In genomic region chr16:75591001-75591852, GRCh38 we compare ENCODE assay signal across 10 cellular contexts. TPM values are rescaled to one million over a fixed set of nuclear protein-coding genes. Genes with fewer than 3 reads are reported as not detected.
DNase-seq lines count a peak whose midpoint lies in the region; ATAC-seq and TF ChIP-seq lines count a peak whose summit lies in the region.
"Had no signal": no experiment of that assay in that cellular context is flagged by ENCODE, and none has a peak within 500 bp of the region (broad histone marks: within the 10 kb centered on the region; RNA-seq: fewer than 3 reads in every experiment).

No MANE protein-coding gene starts in this region.

- WGBS in endodermal cell (ENCODE audit: insufficient coverage in 1 of 2, insufficient read length in 1 of 2), 2 experiments: 79 to 81% methylated on average over 2 to 5 of the region's 6 CpGs

- peak overlapping the region; percentile 59 for H3K27ac ChIP-seq in endodermal cell (ENCODE audit: low read depth, low read length)
- no peak overlapping the region for H3K27ac ChIP-seq in CD4-positive, alpha-beta memory T cell (ENCODE audit: low read depth, low read length)

- H3K4me1 ChIP-seq in endodermal cell (ENCODE audit: control insufficient read depth, insufficient read depth, low read length): peaks cover 10% of the 10 kb centered on the region
- H3K4me1 ChIP-seq in CD4-positive, alpha-beta memory T cell (ENCODE audit: insufficient read depth, low read length): peaks cover 3% of the 10 kb centered on the region

- peak; percentile 21; the same call in 1 of the 2 replicates for TF ChIP-seq CTCF in LNCaP clone FGC (IDR thresholded peaks at IDR 0.05; ENCODE audit: control insufficient read depth, extremely low read depth, insufficient read depth)
- TF ChIP-seq CTCF in endodermal cell (conservative IDR thresholded peaks at IDR 0.05): no peak
- no peak for TF ChIP-seq CTCF in activated CD8-positive, alpha-beta T cell treated with anti-CD3 and anti-CD28 coated beads for 36 hours (IDR thresholded peaks at IDR 0.05)

- H3K36me3 Mint-ChIP-seq in endodermal cell (ENCODE audit: low read depth): peaks cover 14% of the 10 kb centered on the region
- peaks cover 19% of the 10 kb centered on the region in 2 donors for H3K36me3 Mint-ChIP-seq in CD4-positive, alpha-beta memory T cell
- H3K36me3 Mint-ChIP-seq in activated CD8-positive, alpha-beta T cell treated with anti-CD3 and anti-CD28 coated beads for 36 hours (ENCODE audit: low read depth): peaks cover 12% of the 10 kb centered on the region

- H3K4me3 Mint-ChIP-seq in endodermal cell: no peak overlapping the region
- no peak overlapping the region for H3K4me3 Mint-ChIP-seq in CD4-positive, alpha-beta memory T cell
- H3K4me3 Mint-ChIP-seq in activated CD8-positive, alpha-beta T cell treated with anti-CD3 and anti-CD28 coated beads for 36 hours: no peak overlapping the region

- no peaks in the 10 kb centered on the region for H3K9me3 Mint-ChIP-seq in endodermal cell
- no peaks in the 10 kb centered on the region for H3K9me3 Mint-ChIP-seq in CD4-positive, alpha-beta memory T cell
- no peaks in the 10 kb centered on the region for H3K9me3 Mint-ChIP-seq in activated CD8-positive, alpha-beta T cell treated with anti-CD3 and anti-CD28 coated beads for 36 hours

- peak; percentile 53 for DNase-seq in LNCaP clone FGC (ENCODE audit: low read depth)
- DNase-seq in endodermal cell: no peak
- peak; percentile 62 to 85 for DNase-seq in lung microvascular endothelial cell (ENCODE audit: low read depth in 2 of 2)
- DNase-seq in superior temporal gyrus (ENCODE audit: extremely low spot score): peak; percentile 67
- no peak for DNase-seq in NOMO-1 treated with DMSO at 0.1 percent for 48 hours (lab: John Stamatoyannopoulos, UW; ENCODE audit: unreplicated experiment)
- DNase-seq in CD4-positive, alpha-beta memory T cell: no peak
- no peak for DNase-seq in activated CD8-positive, alpha-beta T cell treated with anti-CD3 and anti-CD28 coated beads for 36 hours
- DNase-seq in germinal center (ENCODE audit: low spot score): no peak
- DNase-seq: activated gamma-delta T cell treated with Interleukin-2 at 50 U/mL for 16 hours, SW 1271 had no signal

- no peaks in the 10 kb centered on the region for H3K9me3 ChIP-seq in endodermal cell (ENCODE audit: control insufficient read depth, low read length)
- H3K9me3 ChIP-seq in CD4-positive, alpha-beta memory T cell (ENCODE audit: control insufficient read depth in 1 of 2, low read length in 2 of 2): no peaks in the 10 kb centered on the region

- H3K4me3 ChIP-seq in LNCaP clone FGC (ENCODE audit: low read depth, low read length): no peak overlapping the region
- no peak overlapping the region for H3K4me3 ChIP-seq in endodermal cell (ENCODE audit: low read length)
- H3K4me3 ChIP-seq in CD4-positive, alpha-beta memory T cell (ENCODE audit: low read length in 2 of 2): no peak overlapping the region

- H3K4me1 Mint-ChIP-seq in endodermal cell: peaks cover 26% of the 10 kb centered on the region
- H3K4me1 Mint-ChIP-seq in CD4-positive, alpha-beta memory T cell: peaks cover 0 to 7% (median 4%) of the 10 kb centered on the region in 4 donors
- H3K4me1 Mint-ChIP-seq in activated CD8-positive, alpha-beta T cell treated with anti-CD3 and anti-CD28 coated beads for 36 hours (ENCODE audit: low read depth): peaks cover 14% of the 10 kb centered on the region

- H3K27me3 Mint-ChIP-seq in endodermal cell (ENCODE audit: insufficient read depth): no peaks in the 10 kb centered on the region
- H3K27me3 Mint-ChIP-seq in CD4-positive, alpha-beta memory T cell: no peaks in the 10 kb centered on the region
- H3K27me3 Mint-ChIP-seq in activated CD8-positive, alpha-beta T cell treated with anti-CD3 and anti-CD28 coated beads for 36 hours: no peaks in the 10 kb centered on the region

- CTCF ChIA-PET in CD4-positive, alpha-beta memory T cell (lab: Charles Lee; ENCODE audit: partially characterized antibody): interaction anchor here (0.5 to 1.1 kb wide), 2 partner anchors 10 to 125 kb away, joined by 3 to 5 read pairs; no protein-coding TSS in a partner anchor
- CTCF ChIA-PET in activated CD8-positive, alpha-beta T cell treated with anti-CD3 and anti-CD28 coated beads for 36 hours (lab: Charles Lee): no interaction called here

- POLR2A ChIA-PET in CD4-positive, alpha-beta memory T cell (lab: Charles Lee; ENCODE audit: partially characterized antibody): no interaction called here
- POLR2A ChIA-PET in activated CD8-positive, alpha-beta T cell treated with anti-CD3 and anti-CD28 coated beads for 36 hours (lab: Charles Lee): interaction anchor here (1.5 kb wide), 1 partner anchor 10 kb away, joined by 3 read pairs; no protein-coding TSS in a partner anchor

- peak overlapping the region; percentile 36 for H3K9ac ChIP-seq in endodermal cell (ENCODE audit: extremely low read depth, low read length, poor library complexity, severe bottlenecking)

- H3K27me3 ChIP-seq in endodermal cell (ENCODE audit: control insufficient read depth, insufficient read depth, low read length, poor library complexity, severe bottlenecking): no peaks in the 10 kb centered on the region
- no peaks in the 10 kb centered on the region for H3K27me3 ChIP-seq in CD4-positive, alpha-beta memory T cell (ENCODE audit: insufficient read depth, low read length)

- intact Hi-C loops in CD4-positive, alpha-beta memory T cell (cut with micrococcal nuclease): no loop called here
- intact Hi-C loops in activated CD8-positive, alpha-beta T cell treated with anti-CD3 and anti-CD28 coated beads for 36 hours (cut with micrococcal nuclease): no loop called here

- ATAC-seq in activated CD8-positive, alpha-beta T cell treated with anti-CD3 and anti-CD28 coated beads for 36 hours: no peak

- peak overlapping the region; percentile 93 for H3K27ac Mint-ChIP-seq in endodermal cell
- no peak overlapping the region for H3K27ac Mint-ChIP-seq in CD4-positive, alpha-beta memory T cell
- H3K27ac Mint-ChIP-seq in activated CD8-positive, alpha-beta T cell treated with anti-CD3 and anti-CD28 coated beads for 36 hours: no peak overlapping the region

- peaks cover 9% of the 10 kb centered on the region for H3K36me3 ChIP-seq in endodermal cell (ENCODE audit: control insufficient read depth, insufficient read depth, low read length)
- peaks cover 3% of the 10 kb centered on the region for H3K36me3 ChIP-seq in CD4-positive, alpha-beta memory T cell (ENCODE audit: insufficient read depth, low read length)

RNA-seq across cellular contexts. Expression of gene GABARAPL2, which starts 25.0 kb away (rescaled TPM):
- total RNA-seq in endodermal cell (10 to 100 TPM; 72.8 to 78.5 TPM), lung microvascular endothelial cell (39.7 and 77.0 TPM in 2 replicates)
- 126 TPM for polyA plus RNA-seq in endodermal cell (2013, experiment 1 of 2)
- polyA plus RNA-seq in endodermal cell (2013, experiment 2 of 2): 128 TPM
- total RNA-seq in CD4-positive, alpha-beta memory T cell: 100 to 1,000 TPM in 1 of 2 experiments, 10 to 100 TPM in 1; 91.9 to 100 TPM
- 100 to 1,000 TPM; 277 to 285 TPM for polyA plus RNA-seq in CD4-positive, alpha-beta memory T cell
- total RNA-seq in activated CD8-positive, alpha-beta T cell treated with anti-CD3 and anti-CD28 coated beads for 36 hours: 10 to 100 TPM; 56.3 to 57.4 TPM

RNA-seq across cellular contexts. Expression of gene ADAT1, which starts 31.9 kb away (rescaled TPM):
- total RNA-seq in endodermal cell: 10 to 100 TPM; 50.1 to 54.9 TPM
- polyA plus RNA-seq in endodermal cell (2013, experiment 1 of 2): 43.4 TPM
- polyA plus RNA-seq in endodermal cell (2013, experiment 2 of 2): 41.1 TPM
- 43.2 and 56.9 TPM in 2 replicates for total RNA-seq in lung microvascular endothelial cell
- 10 to 100 TPM; 88.3 to 93.9 TPM for total RNA-seq in CD4-positive, alpha-beta memory T cell
- 10 to 100 TPM; 44.4 to 54.9 TPM for polyA plus RNA-seq in CD4-positive, alpha-beta memory T cell
- 10 to 100 TPM; 41.7 to 43.6 TPM for total RNA-seq in activated CD8-positive, alpha-beta T cell treated with anti-CD3 and anti-CD28 coated beads for 36 hours

RNA-seq across cellular contexts. Expression of gene TMEM231, which starts 35.2 kb away (rescaled TPM):
- total RNA-seq in endodermal cell: 10 to 100 TPM; 11.9 to 15.7 TPM
- 25.0 TPM for polyA plus RNA-seq in endodermal cell (2013, experiment 1 of 2)
- polyA plus RNA-seq in endodermal cell (2013, experiment 2 of 2): 27.1 TPM
- total RNA-seq in lung microvascular endothelial cell: 4.6 and 5.2 TPM in 2 replicates
- total RNA-seq in CD4-positive, alpha-beta memory T cell: 1 to 10 TPM; 2.4 to 2.6 TPM
- polyA plus RNA-seq in CD4-positive, alpha-beta memory T cell: 1 to 10 TPM; 3.0 to 5.4 TPM
- 1 to 10 TPM; 4.9 to 5.1 TPM for total RNA-seq in activated CD8-positive, alpha-beta T cell treated with anti-CD3 and anti-CD28 coated beads for 36 hours

RNA-seq across cellular contexts. Expression of gene CHST5, which starts 55.3 kb away (rescaled TPM):
- 1 to 10 TPM in 1 of 2 donors, under 1 TPM in 1; 0.26 to 1.1 TPM for total RNA-seq in endodermal cell
- 0.78 TPM for polyA plus RNA-seq in endodermal cell (2013, experiment 1 of 2)
- polyA plus RNA-seq in endodermal cell (2013, experiment 2 of 2): 0.87 TPM
- total RNA-seq in lung microvascular endothelial cell: not detected in 2 replicates
- not detected for total RNA-seq in CD4-positive, alpha-beta memory T cell
- polyA plus RNA-seq in CD4-positive, alpha-beta memory T cell: not detected
- total RNA-seq in activated CD8-positive, alpha-beta T cell treated with anti-CD3 and anti-CD28 coated beads for 36 hours: not detected

RNA-seq across cellular contexts. Expression of gene KARS1, which starts 56.2 kb away (rescaled TPM):
- total RNA-seq in endodermal cell: 100 to 1,000 TPM; 141 to 168 TPM
- 148 TPM for polyA plus RNA-seq in endodermal cell (2013, experiment 1 of 2)
- 138 TPM for polyA plus RNA-seq in endodermal cell (2013, experiment 2 of 2)
- 119 and 121 TPM in 2 replicates for total RNA-seq in lung microvascular endothelial cell
- total RNA-seq in CD4-positive, alpha-beta memory T cell: 100 to 1,000 TPM; 120 to 124 TPM
- polyA plus RNA-seq in CD4-positive, alpha-beta memory T cell: 100 to 1,000 TPM; 259 to 306 TPM
- total RNA-seq in activated CD8-positive, alpha-beta T cell treated with anti-CD3 and anti-CD28 coated beads for 36 hours: 100 to 1,000 TPM; 320 to 335 TPM

Comparison
In these comparisons a context has a peak if more than half of its experiments do, and no peak if none do; other contexts are left out.
1. DNase-seq: peak in LNCaP clone FGC (single experiment), lung microvascular endothelial cell (2 of 2) and superior temporal gyrus (single experiment); none in endodermal cell (single experiment), NOMO-1 treated with DMSO at 0.1 percent for 48 hours (single experiment), CD4-positive, alpha-beta memory T cell (0 of 5), activated CD8-positive, alpha-beta T cell treated with anti-CD3 and anti-CD28 coated beads for 36 hours (single experiment) and germinal center (single experiment).